In genomic region chr3:102141913-102142210, GRCh38 we compare ENCODE assay signal across 1 cellular context.
TF ChIP-seq lines count a peak whose summit lies in the region.

No MANE protein-coding gene starts in this region.

TF ChIP-seq in endothelial cell of umbilical vein, 7 proteins besides CTCF, POLR2A, EP300 and RAD21 (continued from another document):
- no peak for TF ChIP-seq GATA2 (IDR thresholded peaks at IDR 0.05; ENCODE audit: insufficient read depth, insufficient read length, low read depth, low read length)
- TF ChIP-seq MYC (IDR thresholded peaks at IDR 0.05; ENCODE audit: low read depth, low read length), result no peak
- TF ChIP-seq MAX (IDR thresholded peaks at IDR 0.05; ENCODE audit: insufficient read depth, insufficient read length), result no peak
